9 cellular contexts compared by ENCODE assay signal in genomic region chr5:177350776-177351391, GRCh38. TPM values are rescaled to one million over a fixed set of nuclear protein-coding genes. Genes with fewer than 3 reads are reported as not detected.
DNase-seq lines count a peak whose midpoint lies in the region; ATAC-seq and TF ChIP-seq lines count a peak whose summit lies in the region.
"Had no signal": no experiment of that assay in that cellular context is flagged by ENCODE, and none has a peak within 500 bp of the region (broad histone marks: within the 10 kb centered on the region; RNA-seq: fewer than 3 reads in every experiment).

No MANE protein-coding gene starts in this region.

- H3K4me3 Mint-ChIP-seq in progenitor cell of endocrine pancreas (ENCODE audit: low read depth) = peak overlapping the region; percentile 97

- H3K9me3 Mint-ChIP-seq in progenitor cell of endocrine pancreas (ENCODE audit: low read depth) = no peaks in the 10 kb centered on the region

- H3K4me1 ChIP-seq in PC-9 (replicated peaks; ENCODE audit: insufficient read depth) (peaks cover 20% of the 10 kb centered on the region), esophagus muscularis mucosa (peaks cover 17 to 56% (median 52%) of the 10 kb centered on the region in 4 donors)

- H3K4me1 Mint-ChIP-seq in progenitor cell of endocrine pancreas (ENCODE audit: low read depth) = peaks cover 20% of the 10 kb centered on the region

- H3F3A ChIP-seq in PC-9 (ENCODE audit: insufficient read depth, low read depth) = 0 out of 2 replicates have a peak, but pooled peaks cover 8% of the 10 kb centered on the region

- peaks cover 54% of the 10 kb centered on the region for H3K79me2 ChIP-seq in PC-9 (ENCODE audit: low read depth)

- H3K4me3 ChIP-seq in PC-9 (peak overlapping the region; percentile 78), esophagus muscularis mucosa (peak overlapping the region; percentile 83 to 99 (median 92))

- H3K27me3 ChIP-seq in PC-9 (ENCODE audit: insufficient read depth, low read depth) (no peaks in the 10 kb centered on the region), esophagus muscularis mucosa (no peaks in the 10 kb centered on the region)

- TSS peak; percentile 44 for BruUV-seq in PC-9 (replicated peaks; lab: Mats Ljungman, UMichigan)

- H3K27me3 Mint-ChIP-seq in progenitor cell of endocrine pancreas = peaks cover 11% of the 10 kb centered on the region

- no peaks in the 10 kb centered on the region for H3K9me2 ChIP-seq in PC-9 (ENCODE audit: insufficient read depth)

- 0 out of 2 replicates have a peak, but pooled peaks cover 6% of the 10 kb centered on the region for H3K36me3 ChIP-seq in PC-9 (ENCODE audit: low read depth)
- H3K36me3 ChIP-seq in esophagus muscularis mucosa = peaks cover 0 to 31% (median 16%) of the 10 kb centered on the region in 4 donors

- peak overlapping the region; percentile 85 for H3K27ac ChIP-seq in PC-9
- peak overlapping the region; percentile 87 to 92 (median 91) for H3K27ac ChIP-seq in esophagus muscularis mucosa (replicated peaks in 1 of 4)

- peaks cover 2% of the 10 kb centered on the region for H3K36me3 Mint-ChIP-seq in progenitor cell of endocrine pancreas (ENCODE audit: insufficient read depth)

- peak overlapping the region; percentile 81 for H2AFZ ChIP-seq in PC-9

- peak overlapping the region; percentile 99 for H3K27ac Mint-ChIP-seq in progenitor cell of endocrine pancreas

- H3K9me3 ChIP-seq in PC-9 (ENCODE audit: insufficient read depth, low read depth) (no peaks in the 10 kb centered on the region), esophagus muscularis mucosa (no peaks in the 10 kb centered on the region)

- CTCF ChIA-PET in PC-9 (lab: Charles Lee) (interaction anchor here (0.6 to 1.3 kb wide), 3 partner anchors 16 to 33 kb away, joined by 3 to 12 read pairs (median 4); no protein-coding TSS in a partner anchor), GM10248 (lab: Yijun Ruan, JAX) (interaction anchor here (0.8 to 35.5 kb wide), 13 partner anchors 11 to 240 kb away, joined by 3 to 734 read pairs (median 14); partner anchors contain the start of gene SLC34A1)

- no peak for DNase-seq in PC-9
- DNase-seq in esophagus muscularis mucosa (ENCODE audit: extremely low spot score) = no peak
- no peak for DNase-seq in progenitor cell of endocrine pancreas (ENCODE audit: low spot score, unreplicated experiment)
- no peak for DNase-seq in NK-92 (lab: John Stamatoyannopoulos, UW; ENCODE audit: unreplicated experiment)
- no peak for DNase-seq in activated CD4-positive, CD25-positive, alpha-beta regulatory T cell (lab: John Stamatoyannopoulos, UW)
- DNase-seq in GOT3 (lab: John Stamatoyannopoulos, UW) = no peak
- no peak for DNase-seq in GM10248 (ENCODE audit: extremely low spot score)

- H3K4me2 ChIP-seq in PC-9 = peak overlapping the region; percentile 88

- POLR2A ChIA-PET in PC-9 (lab: Charles Lee; ENCODE audit: unreplicated experiment) = interaction anchor here (0.6 kb wide), 1 partner anchor 97 kb away, joined by 4 read pairs; no protein-coding TSS in a partner anchor
- POLR2A ChIA-PET in GM10248 (lab: Yijun Ruan, JAX) = interaction anchor here (1.0 kb wide), 1 partner anchor 11 kb away, joined by 6 read pairs; no protein-coding TSS in a partner anchor

- no peak for TF ChIP-seq EP300 in esophagus muscularis mucosa (IDR thresholded peaks at IDR 0.05)

- TF ChIP-seq POLR2A in esophagus muscularis mucosa (IDR thresholded peaks at IDR 0.05; ENCODE audit: low read depth) = no peak

- peaks cover 18% of the 10 kb centered on the region for H4K20me1 ChIP-seq in PC-9 (ENCODE audit: insufficient read depth)

- no peak for TF ChIP-seq CTCF in PC-9 (conservative IDR thresholded peaks at IDR 0.05)
- TF ChIP-seq CTCF in esophagus muscularis mucosa (IDR thresholded peaks at IDR 0.05) = no peak
- TF ChIP-seq CTCF in progenitor cell of endocrine pancreas (IDR thresholded peaks at IDR 0.05; ENCODE audit: unreplicated experiment) = no peak
- TF ChIP-seq CTCF in GM10248 (IDR thresholded peaks at IDR 0.05; ENCODE audit: control extremely low read depth, extremely low read depth, low read depth, missing control alignments) = no peak

- ATAC-seq in GM21576 (IDR thresholded peaks at IDR 0.05; ENCODE audit: unreplicated experiment) = peak; percentile 9

- 36% methylated on average over 9 of the region's 19 CpGs for WGBS in esophagus muscularis mucosa

- intact Hi-C loops in PC-9 (cut with micrococcal nuclease; ENCODE audit: unreplicated experiment) = loop anchor here (5.0 kb wide), 1 partner anchor 41 kb away; no protein-coding TSS in a partner anchor
- intact Hi-C loops in esophagus muscularis mucosa (cut with DNase I) = loop anchor here (5.0 kb wide), 1 partner anchor 34 kb away; no protein-coding TSS in a partner anchor

RNA-seq across cellular contexts. Expression of gene LMAN2, which starts 0.6 kb away (rescaled TPM):
- total RNA-seq in PC-9 (2021) (129 and 153 TPM in 2 replicates), esophagus muscularis mucosa (100 to 1,000 TPM in 3 of 4 donors, 10 to 100 TPM in 1; 95.1 to 168 (median 128) TPM), progenitor cell of endocrine pancreas (106 and 111 TPM in 2 replicates)

RNA-seq across cellular contexts. Expression of gene RGS14, which starts 6.8 kb away (rescaled TPM):
- total RNA-seq in PC-9 (2021) = 11.9 and 13.6 TPM in 2 replicates
- total RNA-seq in esophagus muscularis mucosa = 10 to 100 TPM in 2 of 4 donors, 1 to 10 TPM in 2; 3.7 to 18.3 (median 11.9) TPM
- 13.0 and 15.0 TPM in 2 replicates for total RNA-seq in progenitor cell of endocrine pancreas

RNA-seq across cellular contexts. Expression of gene SLC34A1, which starts 33.4 kb away (rescaled TPM):
- total RNA-seq in PC-9 (2021) (0.28 TPM in 1 of 2 replicates, not detected in the other), esophagus muscularis mucosa (not detected), progenitor cell of endocrine pancreas (not detected in 2 replicates)
- total RNA-seq: activated CD8-positive, alpha-beta memory T cell treated with anti-CD3 and anti-CD28 coated beads for 36 hours had no signal

RNA-seq across cellular contexts. Expression of gene MXD3, which starts 39.2 kb away (rescaled TPM):
- total RNA-seq in PC-9 (2021) (50.0 and 54.8 TPM in 2 replicates), esophagus muscularis mucosa (10 to 100 TPM in 1 of 4 donors, 1 to 10 TPM in 3; 2.5 to 11.2 (median 7.9) TPM), progenitor cell of endocrine pancreas (20.1 and 20.6 TPM in 2 replicates)

RNA-seq across cellular contexts. Expression of gene PRELID1, which starts 47.3 kb away (rescaled TPM):
- total RNA-seq in PC-9 (2021) = 189 and 209 TPM in 2 replicates
- total RNA-seq in esophagus muscularis mucosa = 10 to 100 TPM; 80.6 to 93.6 (median 88.2) TPM
- 94.0 and 114 TPM in 2 replicates for total RNA-seq in progenitor cell of endocrine pancreas
